Comparison of ENCODE assay signal across 1 cellular context in the genomic region with DNA sequence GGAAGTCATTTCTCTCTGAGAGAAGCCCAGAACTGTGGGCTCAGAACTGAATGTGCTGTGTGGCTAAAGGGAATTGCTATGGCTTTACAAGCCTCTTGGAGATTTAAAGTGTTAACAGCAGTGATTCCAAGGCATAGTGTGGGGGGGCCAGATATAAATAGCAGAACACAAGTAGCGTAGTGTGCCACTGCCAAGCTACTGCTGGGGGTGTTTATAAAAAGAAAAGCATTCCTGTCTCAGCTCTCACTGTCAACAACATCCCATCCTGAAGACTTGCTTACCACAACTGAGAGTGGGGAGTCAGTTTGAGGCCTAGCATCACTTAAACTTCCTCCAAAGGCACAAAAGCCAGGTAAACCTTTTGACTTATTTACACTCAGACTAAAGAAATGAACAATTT.
TF ChIP-seq lines count a peak whose summit lies in the region.

A gene with protein sequence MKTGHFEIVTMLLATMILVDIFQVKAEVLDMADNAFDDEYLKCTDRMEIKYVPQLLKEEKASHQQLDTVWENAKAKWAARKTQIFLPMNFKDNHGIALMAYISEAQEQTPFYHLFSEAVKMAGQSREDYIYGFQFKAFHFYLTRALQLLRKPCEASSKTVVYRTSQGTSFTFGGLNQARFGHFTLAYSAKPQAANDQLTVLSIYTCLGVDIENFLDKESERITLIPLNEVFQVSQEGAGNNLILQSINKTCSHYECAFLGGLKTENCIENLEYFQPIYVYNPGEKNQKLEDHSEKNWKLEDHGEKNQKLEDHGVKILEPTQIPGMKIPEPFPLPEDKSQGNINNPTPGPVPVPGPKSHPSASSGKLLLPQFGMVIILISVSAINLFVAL (plus strand): TSS at position 242 of the 400 bp plus-strand sequence. CDS start 1,181 bp downstream, outside the sequence.

TF ChIP-seq in IMR-90, 13 proteins besides CTCF, POLR2A, EP300 and RAD21 (continued from another document):
- TF ChIP-seq, protein P1, sequence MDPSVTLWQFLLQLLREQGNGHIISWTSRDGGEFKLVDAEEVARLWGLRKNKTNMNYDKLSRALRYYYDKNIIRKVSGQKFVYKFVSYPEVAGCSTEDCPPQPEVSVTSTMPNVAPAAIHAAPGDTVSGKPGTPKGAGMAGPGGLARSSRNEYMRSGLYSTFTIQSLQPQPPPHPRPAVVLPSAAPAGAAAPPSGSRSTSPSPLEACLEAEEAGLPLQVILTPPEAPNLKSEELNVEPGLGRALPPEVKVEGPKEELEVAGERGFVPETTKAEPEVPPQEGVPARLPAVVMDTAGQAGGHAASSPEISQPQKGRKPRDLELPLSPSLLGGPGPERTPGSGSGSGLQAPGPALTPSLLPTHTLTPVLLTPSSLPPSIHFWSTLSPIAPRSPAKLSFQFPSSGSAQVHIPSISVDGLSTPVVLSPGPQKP (IDR thresholded peaks at IDR 0.05; ENCODE audit: borderline replicate concordance, low read depth, low read length) = no peak
- TF ChIP-seq MAFK (IDR thresholded peaks at IDR 0.05; ENCODE audit: low read depth, low read length) = no peak
- no peak for TF ChIP-seq RCOR1 (IDR thresholded peaks at IDR 0.05; ENCODE audit: insufficient replicate concordance, low read length)
- TF ChIP-seq RFX5 (IDR thresholded peaks at IDR 0.05; ENCODE audit: low read depth, low read length) = no peak
- no peak for TF ChIP-seq CEBPB (IDR thresholded peaks at IDR 0.05; ENCODE audit: low read depth, low read length)
- no peak for TF ChIP-seq FOS (IDR thresholded peaks at IDR 0.05; ENCODE audit: low read depth, low read length)
- no peak for TF ChIP-seq MAZ (IDR thresholded peaks at IDR 0.05; ENCODE audit: borderline replicate concordance, low read depth, low read length)
